8 cellular contexts compared by ENCODE assay signal in genomic region chr1:235329139-235329808, GRCh38. TPM values are rescaled to one million over a fixed set of nuclear protein-coding genes. Genes with fewer than 3 reads are reported as not detected.
DNase-seq lines count a peak whose midpoint lies in the region; ATAC-seq, FAIRE-seq and TF ChIP-seq lines count a peak whose summit lies in the region.

No MANE protein-coding gene starts in this region.

- H3K4me3 Mint-ChIP-seq in MCF 10A (ENCODE audit: unreplicated experiment) = no peak overlapping the region

- intact Hi-C loops in MCF 10A (cut with micrococcal nuclease) (loop anchor here (1.0 to 5.0 kb wide), 4 partner anchors 86 to 227 kb away; partner anchors contain the start of gene RBM34), HepG2 (cut with micrococcal nuclease; ENCODE audit: unreplicated experiment) (loop anchor here (2.0 kb wide), 1 partner anchor 76 kb away; no protein-coding TSS in a partner anchor)

- in situ Hi-C loops in HepG2 (cut with HindIII; ENCODE audit: extremely low pct_ligation_motif_present, low pct_unique_long_range_greater_than_20kb) = loop anchor here (10.0 kb wide), 1 partner anchor 74 kb away; no protein-coding TSS in a partner anchor

- H3K9me3 ChIP-seq in HepG2 (ENCODE audit: low read length) = no peaks in the 10 kb centered on the region

- no peaks in the 10 kb centered on the region for H3K9me3 Mint-ChIP-seq in MCF 10A (ENCODE audit: unreplicated experiment)

- peaks cover 90% of the 10 kb centered on the region for H3K79me2 ChIP-seq in HepG2 (ENCODE audit: insufficient read depth, low read length)

- no peak for TF ChIP-seq RAD21 in HepG2 (CRISPR knock-in tag; IDR thresholded peaks at IDR 0.05)

- DNase-seq in AG04449 (ENCODE audit: low read depth, low spot score) (no peak), MCF 10A (ENCODE audit: unreplicated experiment) (peak; percentile 73), HepG2 (ENCODE audit: low spot score) (no peak), H54 (ENCODE audit: insufficient read length, low spot score) (no peak)
- peak; percentile 20 for DNase-seq in stimulated activated CD8-positive, alpha-beta memory T cell treated with anti-CD3 and anti-CD28 coated beads, Interleukin-15, amount 100 ng/mL, for 1 hour (ENCODE audit: low read depth)

- under 1% methylated on average over 17 of the region's 20 CpGs for WGBS in HepG2 (ENCODE audit: low lambda C conversion rate)

- ATAC-seq in GM18505 (IDR thresholded peaks at IDR 0.05; ENCODE audit: unreplicated experiment) (peak; percentile 22), HG03175 (IDR thresholded peaks at IDR 0.05; ENCODE audit: unreplicated experiment) (peak; percentile 34), SK-N-SH treated with all-trans-retinoic acid at 6 μM for 48 hours (peak; percentile 22), HepG2 (peak; percentile 3; the same call in 1 of the 3 replicates)

- no peak overlapping the region for H3K27ac Mint-ChIP-seq in MCF 10A (ENCODE audit: low read depth, unreplicated experiment)

- peaks cover 28% of the 10 kb centered on the region for H4K20me1 ChIP-seq in HepG2 (ENCODE audit: insufficient read depth, low read length)

- peak overlapping the region; percentile 88 for H3K27ac ChIP-seq in HepG2 (ENCODE audit: extremely low read length, insufficient read depth, low read length)

- peak overlapping the region; percentile 93 for H3K9ac ChIP-seq in HepG2 (ENCODE audit: insufficient read depth, low read depth, low read length)

- peak overlapping the region; percentile 60 for H3K4me3 ChIP-seq in AG04449 (ENCODE audit: low read depth, low read length)
- H3K4me3 ChIP-seq in HepG2 (replicated peaks in 1 of 3; ENCODE audit: insufficient read depth in 1 of 3, low read depth in 2 of 3, low read length in 3 of 3) = peak overlapping the region; percentile 85 to 95 (median 91)

- no peaks in the 10 kb centered on the region for H3K27me3 Mint-ChIP-seq in MCF 10A (ENCODE audit: insufficient read depth, unreplicated experiment)

- no peaks in the 10 kb centered on the region; a peak in 1 of 5 replicates for H3K27me3 ChIP-seq in HepG2 (ENCODE audit: control insufficient read depth in 1 of 2, insufficient read depth in 2 of 2, low read length in 2 of 2)

- no peak for TF ChIP-seq CTCF in AG04449 (IDR thresholded peaks at IDR 0.05; ENCODE audit: insufficient read depth, low read length, missing control alignments)
- TF ChIP-seq CTCF in MCF 10A (IDR thresholded peaks at IDR 0.05; ENCODE audit: unreplicated experiment) = no peak
- TF ChIP-seq CTCF in HepG2 (CRISPR knock-in tag; IDR thresholded peaks at IDR 0.05) = peak; percentile 42

- H3K4me1 ChIP-seq in HepG2 (ENCODE audit: insufficient read depth, low read length) = peaks cover 47% of the 10 kb centered on the region

- TF ChIP-seq EP300 in HepG2 (IDR thresholded peaks at IDR 0.05; ENCODE audit: low read depth in 2 of 2, low read length in 2 of 2) = no peak
- no peak for TF ChIP-seq EP300 in HepG2 (CRISPR knock-in tag; IDR thresholded peaks at IDR 0.05; ENCODE audit: borderline replicate concordance)

- TF ChIP-seq POLR2A in GM18505 (IDR thresholded peaks at IDR 0.05; ENCODE audit: borderline replicate concordance, extremely low read depth, insufficient read depth, insufficient read length) (no peak), HepG2 (IDR thresholded peaks at IDR 0.05; ENCODE audit: insufficient read depth in 1 of 2, low read depth in 2 of 2, low read length in 2 of 2) (no peak), H54 (IDR thresholded peaks at IDR 0.05; ENCODE audit: low read depth, low read length) (no peak)

- H3K36me3 Mint-ChIP-seq in MCF 10A (ENCODE audit: insufficient read depth, unreplicated experiment) = peaks cover 21% of the 10 kb centered on the region

- FAIRE-seq in HepG2 (lab: Jason Lieb, UNC) = no peak
- no peak for FAIRE-seq in H54 (lab: Jason Lieb, UNC)

- CTCF ChIA-PET in AG04449 (lab: Yijun Ruan, JAX) (interaction anchor here (1.1 to 2.6 kb wide), 2 partner anchors 13 to 86 kb away, joined by 3 to 9 read pairs (median 6); no protein-coding TSS in a partner anchor), MCF 10A (lab: Yijun Ruan, JAX) (interaction anchor here (0.7 to 6.5 kb wide), 14 partner anchors 8 to 110 kb away, joined by 3 to 61 read pairs (median 3); partner anchors contain the start of gene TBCE), HepG2 (lab: Yijun Ruan, JAX; ENCODE audit: low intra/inter-chr PET ratio, low total read pairs) (interaction anchor here (1.1 kb wide), 1 partner anchor 88 kb away, joined by 3 read pairs; no protein-coding TSS in a partner anchor)

- POLR2A ChIA-PET in AG04449 (lab: Yijun Ruan, JAX) = interaction anchor here (0.6 to 1.8 kb wide), 5 partner anchors 12 to 200 kb away, joined by 3 to 6 read pairs (median 3); partner anchors contain the start of gene B3GALNT2
- POLR2A ChIA-PET in MCF 10A (lab: Yijun Ruan, JAX) = interaction anchor here (0.6 to 9.2 kb wide), 35 partner anchors 12 to 972 kb away, joined by 3 to 193 read pairs (median 5); partner anchors contain the start of genes B3GALNT2, RBM34, TBCE and TOMM20
- POLR2A ChIA-PET in HepG2 (lab: Yijun Ruan, JAX) = interaction anchor here (0.8 to 3.1 kb wide), 14 partner anchors 22 to 201 kb away, joined by 3 to 25 read pairs (median 4); partner anchors contain the start of genes B3GALNT2, TBCE and TOMM20

- peaks cover 23% of the 10 kb centered on the region for H3K4me1 Mint-ChIP-seq in MCF 10A (ENCODE audit: insufficient read depth, unreplicated experiment)

- H3K36me3 ChIP-seq in HepG2 (replicated peaks in 1 of 2; ENCODE audit: control insufficient read depth in 1 of 2, insufficient read depth in 2 of 2, low read length in 2 of 2) = no peaks in the 10 kb centered on the region

- no peak overlapping the region for H2AFZ ChIP-seq in HepG2 (ENCODE audit: low read length)

- BruUV-seq in MCF 10A (replicated peaks; lab: Mats Ljungman, UMichigan) (no TSS peak), HepG2 (replicated peaks; lab: Mats Ljungman, UMichigan) (no TSS peak)

- peak overlapping the region; percentile 80 for H3K4me2 ChIP-seq in HepG2 (ENCODE audit: low read depth, low read length)

RNA-seq across cellular contexts. Expression of gene GGPS1, which starts 0.9 kb away (rescaled TPM):
- total RNA-seq in MCF 10A (2022) (56.5 and 74.8 TPM in 2 replicates), HepG2 (2016; rRNA removed; fragmentation: Illumina TruSeq; extraction: Trizol) (42.6 and 59.1 TPM in 2 replicates)
- 21.5 and 21.8 TPM in 2 replicates for total RNA-seq in HepG2 (2016; cell fraction: cytosol; rRNA removed; fragmentation: Illumina TruSeq; extraction: Trizol; ENCODE audit: low read depth)
- total RNA-seq in HepG2 (2016; cell fraction: insoluble cytoplasmic fraction; rRNA removed; fragmentation: Illumina TruSeq; extraction: Trizol) = 38.1 and 62.2 TPM in 2 replicates
- total RNA-seq in HepG2 (2016; cell fraction: membrane; rRNA removed; fragmentation: Illumina TruSeq; extraction: Trizol) = 37.1 and 44.7 TPM in 2 replicates
- 11.9 and 16.2 TPM in 2 replicates for total RNA-seq in HepG2 (2016; cell fraction: nucleus; rRNA removed; fragmentation: Illumina TruSeq; extraction: Trizol)
- polyA plus RNA-seq in HepG2 (2011; rRNA removed) = 25.8 and 28.8 TPM in 2 replicates
- polyA plus RNA-seq in HepG2 (2011; cell fraction: cytosol; rRNA removed) = 12.9 and 22.2 TPM in 2 replicates
- 4.4 and 11.2 TPM in 2 replicates for polyA plus RNA-seq in HepG2 (2011; cell fraction: nucleus; rRNA removed)
- polyA plus RNA-seq in HepG2 (2012) = 30.9 and 36.8 TPM in 2 replicates
- polyA plus RNA-seq in HepG2 (2016; cell fraction: cytosol; fragmentation: Illumina TruSeq; extraction: Trizol; ENCODE audit: low read depth) = 11.2 and 11.4 TPM in 2 replicates
- polyA plus RNA-seq in HepG2 (2016; cell fraction: insoluble cytoplasmic fraction; fragmentation: Illumina TruSeq; extraction: Trizol; ENCODE audit: low read depth) = 59.2 and 60.3 TPM in 2 replicates
- polyA plus RNA-seq in HepG2 (2016; cell fraction: membrane; fragmentation: Illumina TruSeq; extraction: Trizol; ENCODE audit: low read depth) = 29.1 and 29.2 TPM in 2 replicates
- 24.5 and 28.8 TPM in 2 replicates for polyA plus RNA-seq in HepG2 (2016; cell fraction: nucleus; fragmentation: Illumina TruSeq; extraction: Trizol; ENCODE audit: insufficient read depth, low read depth)
- 17.0 and 17.9 TPM in 2 replicates for polyA minus RNA-seq in HepG2 (2011; rRNA and poly(A)+ RNA removed; ENCODE audit: low replicate concordance)
- 15.0 and 19.9 TPM in 2 replicates for polyA minus RNA-seq in HepG2 (2011; cell fraction: cytosol; rRNA and poly(A)+ RNA removed)
- polyA minus RNA-seq in HepG2 (2011; cell fraction: nucleus; rRNA and poly(A)+ RNA removed) = 11.3 and 17.7 TPM in 2 replicates

RNA-seq across cellular contexts. Expression of gene ARID4B, which starts 1.3 kb away (rescaled TPM):
- total RNA-seq in MCF 10A (2022) = 48.7 and 61.0 TPM in 2 replicates
- 24.6 and 26.9 TPM in 2 replicates for total RNA-seq in HepG2 (2016; rRNA removed; fragmentation: Illumina TruSeq; extraction: Trizol)
- total RNA-seq in HepG2 (2016; cell fraction: cytosol; rRNA removed; fragmentation: Illumina TruSeq; extraction: Trizol; ENCODE audit: low read depth) = 3.6 and 6.4 TPM in 2 replicates
- 25.3 and 26.7 TPM in 2 replicates for total RNA-seq in HepG2 (2016; cell fraction: insoluble cytoplasmic fraction; rRNA removed; fragmentation: Illumina TruSeq; extraction: Trizol)
- 6.4 and 8.2 TPM in 2 replicates for total RNA-seq in HepG2 (2016; cell fraction: membrane; rRNA removed; fragmentation: Illumina TruSeq; extraction: Trizol)
- 40.1 and 45.0 TPM in 2 replicates for total RNA-seq in HepG2 (2016; cell fraction: nucleus; rRNA removed; fragmentation: Illumina TruSeq; extraction: Trizol)
- polyA plus RNA-seq in HepG2 (2011; rRNA removed) = 7.2 and 9.7 TPM in 2 replicates
- polyA plus RNA-seq in HepG2 (2011; cell fraction: cytosol; rRNA removed) = 3.3 and 4.4 TPM in 2 replicates
- 12.9 and 13.1 TPM in 2 replicates for polyA plus RNA-seq in HepG2 (2011; cell fraction: nucleus; rRNA removed)
- polyA plus RNA-seq in HepG2 (2012) = 13.4 and 18.5 TPM in 2 replicates
- 0.25 and 0.27 TPM in 2 replicates for polyA plus RNA-seq in HepG2 (2016; cell fraction: cytosol; fragmentation: Illumina TruSeq; extraction: Trizol; ENCODE audit: low read depth)
- 14.8 and 15.4 TPM in 2 replicates for polyA plus RNA-seq in HepG2 (2016; cell fraction: insoluble cytoplasmic fraction; fragmentation: Illumina TruSeq; extraction: Trizol; ENCODE audit: low read depth)
- polyA plus RNA-seq in HepG2 (2016; cell fraction: membrane; fragmentation: Illumina TruSeq; extraction: Trizol; ENCODE audit: low read depth) = 0.92 and 0.98 TPM in 2 replicates
- polyA plus RNA-seq in HepG2 (2016; cell fraction: nucleus; fragmentation: Illumina TruSeq; extraction: Trizol; ENCODE audit: insufficient read depth, low read depth) = 30.0 and 32.3 TPM in 2 replicates
- polyA minus RNA-seq in HepG2 (2011; rRNA and poly(A)+ RNA removed; ENCODE audit: low replicate concordance) = 9.7 and 16.5 TPM in 2 replicates
- 10.8 and 14.8 TPM in 2 replicates for polyA minus RNA-seq in HepG2 (2011; cell fraction: cytosol; rRNA and poly(A)+ RNA removed)
- 73.5 and 86.1 TPM in 2 replicates for polyA minus RNA-seq in HepG2 (2011; cell fraction: nucleus; rRNA and poly(A)+ RNA removed)

RNA-seq across cellular contexts. Expression of gene TBCE, which starts 38.0 kb away (rescaled TPM):
- 45.6 and 52.5 TPM in 2 replicates for total RNA-seq in MCF 10A (2022)
- 25.6 and 33.0 TPM in 2 replicates for total RNA-seq in HepG2 (2016; rRNA removed; fragmentation: Illumina TruSeq; extraction: Trizol)
- 14.7 and 15.8 TPM in 2 replicates for total RNA-seq in HepG2 (2016; cell fraction: cytosol; rRNA removed; fragmentation: Illumina TruSeq; extraction: Trizol; ENCODE audit: low read depth)
- total RNA-seq in HepG2 (2016; cell fraction: insoluble cytoplasmic fraction; rRNA removed; fragmentation: Illumina TruSeq; extraction: Trizol) = 26.3 and 39.6 TPM in 2 replicates
- total RNA-seq in HepG2 (2016; cell fraction: membrane; rRNA removed; fragmentation: Illumina TruSeq; extraction: Trizol) = 11.4 and 12.5 TPM in 2 replicates
- 21.0 and 25.5 TPM in 2 replicates for total RNA-seq in HepG2 (2016; cell fraction: nucleus; rRNA removed; fragmentation: Illumina TruSeq; extraction: Trizol)
- polyA plus RNA-seq in HepG2 (2011; rRNA removed) = 24.4 and 31.1 TPM in 2 replicates
- 15.6 and 21.0 TPM in 2 replicates for polyA plus RNA-seq in HepG2 (2011; cell fraction: cytosol; rRNA removed)
- 26.3 and 27.5 TPM in 2 replicates for polyA plus RNA-seq in HepG2 (2011; cell fraction: nucleus; rRNA removed)
- polyA plus RNA-seq in HepG2 (2012) = 35.3 and 48.1 TPM in 2 replicates
- polyA plus RNA-seq in HepG2 (2016; cell fraction: cytosol; fragmentation: Illumina TruSeq; extraction: Trizol; ENCODE audit: low read depth) = 5.5 and 5.9 TPM in 2 replicates
- polyA plus RNA-seq in HepG2 (2016; cell fraction: insoluble cytoplasmic fraction; fragmentation: Illumina TruSeq; extraction: Trizol; ENCODE audit: low read depth) = 33.2 and 36.2 TPM in 2 replicates
- polyA plus RNA-seq in HepG2 (2016; cell fraction: membrane; fragmentation: Illumina TruSeq; extraction: Trizol; ENCODE audit: low read depth) = 7.0 and 7.4 TPM in 2 replicates
- polyA plus RNA-seq in HepG2 (2016; cell fraction: nucleus; fragmentation: Illumina TruSeq; extraction: Trizol; ENCODE audit: insufficient read depth, low read depth) = 60.6 and 63.9 TPM in 2 replicates
- 9.1 and 14.9 TPM in 2 replicates for polyA minus RNA-seq in HepG2 (2011; rRNA and poly(A)+ RNA removed; ENCODE audit: low replicate concordance)
- polyA minus RNA-seq in HepG2 (2011; cell fraction: cytosol; rRNA and poly(A)+ RNA removed) = 13.1 and 16.3 TPM in 2 replicates
- 44.9 and 47.3 TPM in 2 replicates for polyA minus RNA-seq in HepG2 (2011; cell fraction: nucleus; rRNA and poly(A)+ RNA removed)

Comparison
In these comparisons a context has a peak if more than half of its experiments do, and no peak if none do; other contexts are left out.
1. DNase-seq: peak in MCF 10A (single experiment) and stimulated activated CD8-positive, alpha-beta memory T cell treated with anti-CD3 and anti-CD28 coated beads, Interleukin-15, amount 100 ng/mL, for 1 hour (single experiment); none in AG04449 (single experiment), HepG2 (single experiment) and H54 (single experiment).
2. Peak in every context shown above with its lines, with median percentiles within 50 percentile points of each other: ATAC-seq.